16 cellular contexts compared by ENCODE assay signal in the genomic region with DNA sequence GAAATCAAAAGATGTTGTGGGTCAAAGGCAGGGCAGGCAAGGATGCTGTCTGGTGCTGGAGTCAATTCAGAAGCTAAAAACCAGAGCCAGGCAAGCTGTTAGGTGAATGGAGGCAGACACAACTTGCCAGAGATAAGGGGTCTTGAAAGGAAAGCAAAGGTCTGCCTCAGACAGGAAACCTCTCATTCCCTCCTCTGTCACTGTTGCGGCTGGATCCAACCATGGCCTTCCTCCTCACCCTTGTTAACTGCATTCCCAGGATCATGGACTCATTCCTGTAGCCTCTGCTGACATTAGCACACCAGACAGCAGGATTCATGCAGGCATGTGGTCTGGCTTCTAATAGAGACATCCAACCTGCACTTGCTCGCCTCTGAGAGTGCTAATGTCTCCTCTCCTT.
DNase-seq lines count a peak whose midpoint lies in the region; FAIRE-seq and TF ChIP-seq lines count a peak whose summit lies in the region.
"Had no signal": no experiment of that assay in that cellular context is flagged by ENCODE, and none has a peak within 500 bp of the region (broad histone marks: within the 10 kb centered on the region; RNA-seq: fewer than 3 reads in every experiment).

No MANE protein-coding gene starts in this region.

- H3K4me3 ChIP-seq in bronchial epithelial cell (ENCODE audit: low read depth, low read length) = no peak overlapping the region
- no peak overlapping the region for H3K4me3 ChIP-seq in left ventricle myocardium inferior
- no peak overlapping the region for H3K4me3 ChIP-seq in mesodermal cell (ENCODE audit: extremely low read depth, insufficient read depth, low read length, poor library complexity, severe bottlenecking)
- H3K4me3 ChIP-seq: GM23338 had no signal

- H3K4me1 ChIP-seq in left ventricle myocardium inferior (peaks cover 21% of the 10 kb centered on the region), mesodermal cell (ENCODE audit: control insufficient read depth, insufficient read depth, low read length, poor library complexity, severe bottlenecking) (peaks cover 8% of the 10 kb centered on the region)
- H3K4me1 ChIP-seq: BE2C had no signal

- H3K36me3 ChIP-seq in bronchial epithelial cell (ENCODE audit: control insufficient read depth, insufficient read depth, low read length) = no peaks in the 10 kb centered on the region
- no peaks in the 10 kb centered on the region for H3K36me3 ChIP-seq in left ventricle myocardium inferior
- H3K36me3 ChIP-seq in mesodermal cell (ENCODE audit: control insufficient read depth, insufficient read depth, low read length) = no peaks in the 10 kb centered on the region
- H3K36me3 ChIP-seq: BE2C had no signal

- intact Hi-C loops in left ventricle myocardium inferior (cut with micrococcal nuclease) = no loop called here

- POLR2A ChIA-PET in GM10248 (lab: Yijun Ruan, JAX) = no interaction called here

- WGBS in mesodermal cell (ENCODE audit: insufficient coverage in 2 of 2), 2 experiments = 27 to 40% methylated on average over 1 of the region's 2 CpGs

- TF ChIP-seq CTCF in bronchial epithelial cell (IDR thresholded peaks at IDR 0.05; ENCODE audit: insufficient read depth, low read length, severe bottlenecking) = no peak
- TF ChIP-seq CTCF in left ventricle myocardium inferior (IDR thresholded peaks at IDR 0.05; ENCODE audit: borderline replicate concordance) = no peak
- no peak for TF ChIP-seq CTCF in GM10248 (IDR thresholded peaks at IDR 0.05; ENCODE audit: control extremely low read depth, extremely low read depth, low read depth, missing control alignments)

- peaks cover 14% of the 10 kb centered on the region for H3K9me3 ChIP-seq in left ventricle myocardium inferior (replicated peaks)
- no peaks in the 10 kb centered on the region for H3K9me3 ChIP-seq in mesodermal cell (ENCODE audit: control insufficient read depth, low read length)
- H3K9me3 ChIP-seq: BE2C had no signal

- peak overlapping the region; percentile 60 for H3K27ac ChIP-seq in left ventricle myocardium inferior (replicated peaks)
- H3K27ac ChIP-seq in mesodermal cell (ENCODE audit: low read depth, low read length, severe bottlenecking) = peak overlapping the region; percentile 18
- H3K27ac ChIP-seq: C4-2B had no signal

- DNase-seq in ELF-1 (ENCODE audit: low read depth, low spot score) (peak; percentile 76), bronchial epithelial cell (ENCODE audit: low read depth) (no peak), left ventricle myocardium inferior (no peak), GM10248 (ENCODE audit: extremely low spot score) (no peak), NCI-H1048 (lab: John Stamatoyannopoulos, UW) (no peak), NCI-H526 (lab: John Stamatoyannopoulos, UW) (no peak)
- DNase-seq: BE2C; CD4-positive, alpha-beta memory T cell; DMS79; H7 had no signal

- CTCF ChIA-PET in GM10248 (lab: Yijun Ruan, JAX) = interaction anchor here (1.4 to 1.5 kb wide), 3 partner anchors 12 to 20 kb away, joined by 3 to 5 read pairs (median 3); no protein-coding TSS in a partner anchor

- no peaks in the 10 kb centered on the region for H3K27me3 ChIP-seq in bronchial epithelial cell (ENCODE audit: control insufficient read depth, insufficient read depth, low read length)
- no peaks in the 10 kb centered on the region for H3K27me3 ChIP-seq in left ventricle myocardium inferior (ENCODE audit: low read depth)
- H3K27me3 ChIP-seq: BE2C had no signal

- peak; percentile 43 for FAIRE-seq in bronchial epithelial cell (lab: Jason Lieb, UNC)
- FAIRE-seq: A204.1, G401.6, GM12892 had no signal
